8 cellular contexts compared by ENCODE assay signal in the genomic region with DNA sequence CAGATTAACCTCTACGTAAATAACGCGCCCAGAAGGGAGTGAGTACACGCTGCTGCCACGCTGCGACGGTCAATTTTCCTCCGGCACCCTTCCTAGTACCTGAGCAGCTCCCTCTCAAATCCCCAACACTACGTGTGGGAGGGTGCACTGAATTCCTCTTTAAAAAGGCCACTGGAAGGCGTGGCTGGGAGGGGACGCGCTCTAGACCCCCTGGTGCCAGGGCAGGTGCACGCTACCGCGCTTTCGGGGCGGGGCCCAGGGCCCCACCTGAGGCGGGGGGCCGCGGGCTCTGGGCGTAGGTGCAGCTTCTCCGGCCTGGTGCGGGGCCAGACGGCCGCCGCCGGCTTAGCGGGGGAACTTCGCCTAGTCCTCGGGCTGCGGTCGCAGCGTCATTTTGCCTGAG. TPM values are rescaled to one million over a fixed set of nuclear protein-coding genes. Genes with fewer than 3 reads are reported as not detected.
A peak's percentile ranks its signal among the peaks of the same experiment; 100 is the strongest.
DNase-seq lines count a peak whose midpoint lies in the region; ATAC-seq and TF ChIP-seq lines count a peak whose summit lies in the region.

No MANE protein-coding gene starts in this region.

- peak overlapping the region; percentile 97 for H3K4me3 Mint-ChIP-seq in chondrocyte (ENCODE audit: unreplicated experiment)

- peaks cover 58% of the 10 kb centered on the region for H3F3A ChIP-seq in DOHH2 (ENCODE audit: control insufficient read depth, insufficient read depth)

- H3K4me3 ChIP-seq in DOHH2 (ENCODE audit: low read length) (peak overlapping the region; percentile 78), NT2/D1 (ENCODE audit: insufficient read length, low read depth) (peak overlapping the region; percentile 80), right lobe of liver (peak overlapping the region; percentile 50 to 77 (median 64)), tibial nerve (peak overlapping the region; percentile 69 to 96 (median 86))

- H3K27me3 ChIP-seq in DOHH2 (ENCODE audit: control insufficient read depth, low read length) (no peaks in the 10 kb centered on the region), NT2/D1 (ENCODE audit: insufficient read depth, insufficient read length) (no peaks in the 10 kb centered on the region), right lobe of liver (no peaks in the 10 kb centered on the region), tibial nerve (no peaks in the 10 kb centered on the region)

- DNase-seq in NT2/D1 (ENCODE audit: low read depth, low spot score), result peak; percentile 3
- peak; percentile 86 for DNase-seq in chondrocyte (ENCODE audit: low spot score)
- DNase-seq in right lobe of liver, result peak in 2 of 3 donors; percentile 70 to 72
- DNase-seq in tibial nerve (ENCODE audit: low spot score in 2 of 2), result no peak
- no peak for DNase-seq in NOMO-1 treated with dmso at 0.1 percent for 144 hours (lab: John Stamatoyannopoulos, UW; ENCODE audit: unreplicated experiment)

- H3K79me2 ChIP-seq in DOHH2 (ENCODE audit: control insufficient read depth, low read length), result peaks cover 50% of the 10 kb centered on the region

- no peaks in the 10 kb centered on the region for H3K36me3 Mint-ChIP-seq in chondrocyte (ENCODE audit: low read depth)

- no peaks in the 10 kb centered on the region for H3K9me3 Mint-ChIP-seq in chondrocyte (ENCODE audit: low read depth)

- H3K36me3 ChIP-seq in DOHH2 (ENCODE audit: control insufficient read depth, low read length), result peaks cover 54% of the 10 kb centered on the region
- peaks cover 36% of the 10 kb centered on the region for H3K36me3 ChIP-seq in NT2/D1 (ENCODE audit: insufficient read depth, insufficient read length, low read length)
- H3K36me3 ChIP-seq in right lobe of liver, result peaks cover 3 to 16% (median 9%) of the 10 kb centered on the region in 4 donors
- H3K36me3 ChIP-seq in tibial nerve, result peaks cover 0 to 10% (median 0%) of the 10 kb centered on the region in 3 donors

- H3K4me1 ChIP-seq in DOHH2 (ENCODE audit: control insufficient read depth, low read length), result peaks cover 51% of the 10 kb centered on the region
- no peaks in the 10 kb centered on the region for H3K4me1 ChIP-seq in NT2/D1 (ENCODE audit: insufficient read depth, insufficient read length)
- H3K4me1 ChIP-seq in right lobe of liver, result peaks cover 0 to 60% (median 22%) of the 10 kb centered on the region in 4 donors
- peaks cover 0 to 49% (median 23%) of the 10 kb centered on the region in 4 donors for H3K4me1 ChIP-seq in tibial nerve

- intact Hi-C loops in right lobe of liver (cut with DNase I), result no loop called here

- peak overlapping the region; percentile 98 for H3K27ac Mint-ChIP-seq in chondrocyte (ENCODE audit: unreplicated experiment)

- TF ChIP-seq CTCF in DOHH2 (IDR thresholded peaks at IDR 0.05; ENCODE audit: low read depth, low read length, poor library complexity, severe bottlenecking), result no peak
- no peak for TF ChIP-seq CTCF in chondrocyte (IDR thresholded peaks at IDR 0.05)
- TF ChIP-seq CTCF in right lobe of liver (IDR thresholded peaks at IDR 0.05), result no peak
- TF ChIP-seq CTCF in tibial nerve (IDR thresholded peaks at IDR 0.05), result no peak

- H3K27ac ChIP-seq in DOHH2 (ENCODE audit: low read depth, low read length) (peak overlapping the region; percentile 91), right lobe of liver (peak overlapping the region; percentile 92 to 94 (median 93)), tibial nerve (peak overlapping the region; percentile 91 to 100 (median 97))

- H3K9ac ChIP-seq in NT2/D1 (ENCODE audit: insufficient read length, low read depth), result peak overlapping the region; percentile 80

- no peaks in the 10 kb centered on the region for H3K9me3 ChIP-seq in DOHH2 (ENCODE audit: control insufficient read depth, insufficient read depth, low read length)
- no peaks in the 10 kb centered on the region for H3K9me3 ChIP-seq in NT2/D1 (ENCODE audit: insufficient read depth, low read length)
- H3K9me3 ChIP-seq in right lobe of liver, result no peaks in the 10 kb centered on the region
- H3K9me3 ChIP-seq in tibial nerve, result no peaks in the 10 kb centered on the region

- peak overlapping the region; percentile 86 for H3K4me2 ChIP-seq in DOHH2 (ENCODE audit: low read length)

- no peak for TF ChIP-seq EP300 in tibial nerve (IDR thresholded peaks at IDR 0.05)

- TF ChIP-seq POLR2A in right lobe of liver (IDR thresholded peaks at IDR 0.05) (no peak), tibial nerve (IDR thresholded peaks at IDR 0.05) (no peak)

- no peaks in the 10 kb centered on the region for H3K27me3 Mint-ChIP-seq in chondrocyte (ENCODE audit: low read depth)

- 0% methylated on average over 8 of the region's 33 CpGs for WGBS in right lobe of liver (ENCODE audit: insufficient coverage, low coverage, low lambda C conversion rate, missing lambda C conversion rate)
- 0% methylated on average over 17 to 23 of the region's 33 CpGs for WGBS in tibial nerve, 2 donors

- 0 out of 2 replicates have a peak, but pooled peaks cover 3% of the 10 kb centered on the region for H4K20me1 ChIP-seq in DOHH2 (ENCODE audit: control insufficient read depth, insufficient read depth, low read depth, low read length)

- peak; percentile 18 for ATAC-seq in GM21360 (IDR thresholded peaks at IDR 0.05; ENCODE audit: unreplicated experiment)
- ATAC-seq in HG03558 (IDR thresholded peaks at IDR 0.05; ENCODE audit: extremely low read depth, unreplicated experiment), result peak; percentile 5
- peak; percentile 31 to 52 (median 38) for ATAC-seq in right lobe of liver

- H3K9me2 ChIP-seq in DOHH2 (replicated peaks; ENCODE audit: control insufficient read depth, low read length), result no peaks in the 10 kb centered on the region

- H3K4me1 Mint-ChIP-seq in chondrocyte (ENCODE audit: low read depth), result peaks cover 42% of the 10 kb centered on the region

RNA-seq across cellular contexts. Expression of a gene that starts 0.7 kb away (rescaled TPM):
- total RNA-seq in chondrocyte, result 33.2 to 39.1 TPM (median 34.0 TPM) in 3 replicates
- 10 to 100 TPM; 12.3 to 38.7 (median 21.4) TPM for total RNA-seq in right lobe of liver
- 10 to 100 TPM; 43.5 to 59.7 (median 52.7) TPM for total RNA-seq in tibial nerve

RNA-seq across cellular contexts. Expression of a gene that starts 33.4 kb away (rescaled TPM):
- total RNA-seq in chondrocyte, result 76.1 to 90.5 TPM (median 80.5 TPM) in 3 replicates
- 100 to 1,000 TPM; 164 to 236 (median 183) TPM for total RNA-seq in right lobe of liver
- 10 to 100 TPM; 62.4 to 91.3 (median 74.6) TPM for total RNA-seq in tibial nerve

Comparison
In these comparisons a context has a peak if more than half of its experiments do, and no peak if none do; other contexts are left out.
1. DNase-seq: peak in NT2/D1 (single experiment), chondrocyte (single experiment) and right lobe of liver (2 of 3); none in tibial nerve (0 of 2) and NOMO-1 treated with dmso at 0.1 percent for 144 hours (single experiment).
2. Peak in every context shown above with its lines, with median percentiles within 50 percentile points of each other: H3K27ac ChIP-seq, H3K4me3 ChIP-seq and ATAC-seq.